24 cellular contexts compared by ENCODE assay signal in the genomic region with DNA sequence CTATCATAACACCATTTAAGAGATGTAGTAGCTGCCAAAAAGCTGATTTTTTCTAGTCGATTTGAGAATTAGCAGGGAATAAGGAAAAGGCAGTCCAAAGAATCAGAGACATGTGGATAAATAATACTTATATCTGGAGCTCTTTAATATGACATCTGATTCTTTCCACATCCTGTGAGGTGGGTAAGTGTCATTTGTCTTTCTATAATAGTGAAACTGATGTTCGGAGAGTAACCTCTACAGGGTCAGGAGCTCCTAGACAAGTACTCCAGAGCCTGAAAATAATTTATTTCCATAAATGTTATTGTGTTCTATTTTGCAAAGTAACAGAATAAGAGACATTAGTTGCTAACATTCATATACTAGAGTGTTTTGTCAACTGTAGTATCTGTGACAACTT.
DNase-seq lines count a peak whose midpoint lies in the region; ATAC-seq and TF ChIP-seq lines count a peak whose summit lies in the region.
"Had no signal": no experiment of that assay in that cellular context is flagged by ENCODE, and none has a peak within 500 bp of the region (broad histone marks: within the 10 kb centered on the region; RNA-seq: fewer than 3 reads in every experiment).

No MANE protein-coding gene starts in this region.

- H3K27ac Mint-ChIP-seq in stimulated activated naive CD8-positive, alpha-beta T cell treated with anti-CD3 and anti-CD28 coated beads, Interleukin-15, amount 100 ng/mL, for 72 hours: no peak overlapping the region
- H3K27ac Mint-ChIP-seq in mesothelial cell of epicardium: peak overlapping the region; percentile 25
- H3K27ac Mint-ChIP-seq: CD14-positive monocyte; CD4-positive, alpha-beta memory T cell; CD4-positive, CD25-positive, alpha-beta regulatory T cell; CD8-positive, alpha-beta memory T cell had no signal

- H3K4me3 ChIP-seq in SK-N-SH (ENCODE audit: low read depth in 2 of 2, low read length in 1 of 2): no peak overlapping the region
- H3K4me3 ChIP-seq: BLaER1, GM12878 had no signal

- no peak for TF ChIP-seq RAD21 in SK-N-SH (IDR thresholded peaks at IDR 0.05; ENCODE audit: low read length)

- no peak for TF ChIP-seq EP300 in SK-N-SH (IDR thresholded peaks at IDR 0.05; ENCODE audit: borderline replicate concordance in 1 of 2, low read depth in 1 of 2, low read length in 1 of 2)

- H3K9me3 ChIP-seq in SK-N-SH: no peaks in the 10 kb centered on the region
- H3K9me3 ChIP-seq: BE2C, BLaER1 had no signal

- DNase-seq in SK-N-SH (no peak), mesothelial cell of epicardium (ENCODE audit: low spot score in 2 of 2, unreplicated experiment in 2 of 2) (no peak), NCI-H446 treated with DMSO at 0.1 percent for 48 hours (lab: John Stamatoyannopoulos, UW) (no peak)
- DNase-seq in stimulated activated naive CD8-positive, alpha-beta T cell treated with anti-CD3 and anti-CD28 coated beads, Interleukin-15, amount 100 ng/mL, for 72 hours: no peak
- DNase-seq in stimulated activated naive CD8-positive, alpha-beta T cell treated with anti-CD3 and anti-CD28 coated beads, Interleukin-15, Interleukin-2, amounts not matched to agents 100 U/mL and 50 U/mL, for 24 hours: no peak
- DNase-seq: 8988T; ACHN; BE2C; C1 segment of cervical spinal cord; CD4-positive, alpha-beta memory T cell; CD4-positive, CD25-positive, alpha-beta regulatory T cell; CD8-positive, alpha-beta memory T cell; COR-L47; DMS 273 treated with DMSO at 0.1 percent for 48 hours; DMS153; DMS53; DMS79; DND-41; EL; GDM1 had no signal

- POLR2A ChIA-PET in SK-N-SH (lab: Yijun Ruan, JAX): no interaction called here

- H3K9ac ChIP-seq in SK-N-SH: no peak overlapping the region
- H3K9ac ChIP-seq: BLaER1 had no signal

- H3K4me2 ChIP-seq in SK-N-SH: no peak overlapping the region
- H3K4me2 ChIP-seq: BLaER1 had no signal

- ATAC-seq in SK-N-SH treated with all-trans-retinoic acid at 6 μM for 48 hours: peak; percentile 35; the same call in 1 of the 3 replicates
- peak; percentile 72 for ATAC-seq in stimulated activated naive CD8-positive, alpha-beta T cell treated with anti-CD3 and anti-CD28 coated beads, Interleukin-15, amount 100 ng/mL, for 72 hours
- ATAC-seq in stimulated activated naive CD8-positive, alpha-beta T cell treated with anti-CD3 and anti-CD28 coated beads, Interleukin-15, Interleukin-2, amounts not matched to agents 100 U/mL and 50 U/mL, for 24 hours: no peak
- ATAC-seq: GM12878 had no signal

- no peaks in the 10 kb centered on the region for H3K4me1 Mint-ChIP-seq in stimulated activated naive CD8-positive, alpha-beta T cell treated with anti-CD3 and anti-CD28 coated beads, Interleukin-15, amount 100 ng/mL, for 72 hours
- peaks cover 17% of the 10 kb centered on the region for H3K4me1 Mint-ChIP-seq in mesothelial cell of epicardium
- H3K4me1 Mint-ChIP-seq: CD14-positive monocyte; CD4-positive, alpha-beta memory T cell; CD4-positive, CD25-positive, alpha-beta regulatory T cell; CD8-positive, alpha-beta memory T cell had no signal

- no peaks in the 10 kb centered on the region for H3K9me2 ChIP-seq in SK-N-SH

- H3K4me1 ChIP-seq in SK-N-SH (ENCODE audit: control insufficient read depth in 1 of 2, insufficient read depth in 2 of 2, low read depth in 1 of 2, low read length in 1 of 2): peaks cover 9 to 21% of the 10 kb centered on the region in 2 experiments; a peak in 2 of 4 replicates
- H3K4me1 ChIP-seq: BLaER1 had no signal

- no peaks in the 10 kb centered on the region for H3K27me3 ChIP-seq in SK-N-SH (ENCODE audit: insufficient read depth)
- H3K27me3 ChIP-seq: BE2C, BLaER1 had no signal

- TF ChIP-seq CTCF in SK-N-SH (IDR thresholded peaks at IDR 0.05) (no peak), mesothelial cell of epicardium (IDR thresholded peaks at IDR 0.05; ENCODE audit: unreplicated experiment) (no peak)

- H3K9me3 Mint-ChIP-seq in stimulated activated naive CD8-positive, alpha-beta T cell treated with anti-CD3 and anti-CD28 coated beads, Interleukin-15, amount 100 ng/mL, for 72 hours: no peaks in the 10 kb centered on the region
- H3K9me3 Mint-ChIP-seq in mesothelial cell of epicardium: peaks cover 5% of the 10 kb centered on the region
- H3K9me3 Mint-ChIP-seq: CD4-positive, alpha-beta memory T cell; CD8-positive, alpha-beta memory T cell had no signal

- no peak overlapping the region for H3K4me3 Mint-ChIP-seq in stimulated activated naive CD8-positive, alpha-beta T cell treated with anti-CD3 and anti-CD28 coated beads, Interleukin-15, amount 100 ng/mL, for 72 hours
- no peak overlapping the region for H3K4me3 Mint-ChIP-seq in mesothelial cell of epicardium
- H3K4me3 Mint-ChIP-seq: CD14-positive monocyte; CD4-positive, alpha-beta memory T cell; CD4-positive, CD25-positive, alpha-beta regulatory T cell; CD8-positive, alpha-beta memory T cell had no signal

- H2AFZ ChIP-seq in SK-N-SH (ENCODE audit: low read depth): no peak overlapping the region

- peaks cover 1 to 2% of the 10 kb centered on the region in 2 experiments for H3K36me3 ChIP-seq in SK-N-SH (replicated peaks in 1 of 2; ENCODE audit: control insufficient read depth in 1 of 2, insufficient read depth in 2 of 2, low read length in 1 of 2)
- H3K36me3 ChIP-seq: BE2C, BLaER1 had no signal

- peak overlapping the region in 1 of 2 experiments; percentile 67; a peak in 2 of 4 replicates for H3K27ac ChIP-seq in SK-N-SH (ENCODE audit: low read depth in 2 of 2, low read length in 1 of 2)
- H3K27ac ChIP-seq: BLaER1 had no signal

- WGBS in SK-N-SH (ENCODE audit: low lambda C conversion rate): 55% methylated on average over 2 of the region's 2 CpGs

- H3K27me3 Mint-ChIP-seq in stimulated activated naive CD8-positive, alpha-beta T cell treated with anti-CD3 and anti-CD28 coated beads, Interleukin-15, amount 100 ng/mL, for 72 hours: no peaks in the 10 kb centered on the region
- H3K27me3 Mint-ChIP-seq in mesothelial cell of epicardium (ENCODE audit: low read depth): no peaks in the 10 kb centered on the region
- H3K27me3 Mint-ChIP-seq: CD4-positive, CD25-positive, alpha-beta regulatory T cell; CD8-positive, alpha-beta memory T cell had no signal

- H4K20me1 ChIP-seq in SK-N-SH (ENCODE audit: insufficient read depth): no peaks in the 10 kb centered on the region
- H4K20me1 ChIP-seq: BLaER1 had no signal

- CTCF ChIA-PET in SK-N-SH (lab: Yijun Ruan, JAX): interaction anchor here (1.0 to 1.6 kb wide), 2 partner anchors 19 to 61 kb away, joined by 3 to 5 read pairs; no protein-coding TSS in a partner anchor

- H3F3A ChIP-seq in SK-N-SH (replicated peaks; ENCODE audit: insufficient read depth): no peaks in the 10 kb centered on the region

- H3K36me3 Mint-ChIP-seq in mesothelial cell of epicardium: peaks cover under 1% of the 10 kb centered on the region
- H3K36me3 Mint-ChIP-seq: CD14-positive monocyte; CD4-positive, alpha-beta memory T cell; CD4-positive, CD25-positive, alpha-beta regulatory T cell; CD8-positive, alpha-beta memory T cell had no signal

- no peaks in the 10 kb centered on the region for H3K79me2 ChIP-seq in SK-N-SH (ENCODE audit: insufficient read depth)

TF ChIP-seq in SK-N-SH treated with all-trans-retinoic acid at 6 μM for 48 hours, 23 proteins besides CTCF, POLR2A, EP300 and RAD21 (continues in another document):
- TF ChIP-seq, protein P1, sequence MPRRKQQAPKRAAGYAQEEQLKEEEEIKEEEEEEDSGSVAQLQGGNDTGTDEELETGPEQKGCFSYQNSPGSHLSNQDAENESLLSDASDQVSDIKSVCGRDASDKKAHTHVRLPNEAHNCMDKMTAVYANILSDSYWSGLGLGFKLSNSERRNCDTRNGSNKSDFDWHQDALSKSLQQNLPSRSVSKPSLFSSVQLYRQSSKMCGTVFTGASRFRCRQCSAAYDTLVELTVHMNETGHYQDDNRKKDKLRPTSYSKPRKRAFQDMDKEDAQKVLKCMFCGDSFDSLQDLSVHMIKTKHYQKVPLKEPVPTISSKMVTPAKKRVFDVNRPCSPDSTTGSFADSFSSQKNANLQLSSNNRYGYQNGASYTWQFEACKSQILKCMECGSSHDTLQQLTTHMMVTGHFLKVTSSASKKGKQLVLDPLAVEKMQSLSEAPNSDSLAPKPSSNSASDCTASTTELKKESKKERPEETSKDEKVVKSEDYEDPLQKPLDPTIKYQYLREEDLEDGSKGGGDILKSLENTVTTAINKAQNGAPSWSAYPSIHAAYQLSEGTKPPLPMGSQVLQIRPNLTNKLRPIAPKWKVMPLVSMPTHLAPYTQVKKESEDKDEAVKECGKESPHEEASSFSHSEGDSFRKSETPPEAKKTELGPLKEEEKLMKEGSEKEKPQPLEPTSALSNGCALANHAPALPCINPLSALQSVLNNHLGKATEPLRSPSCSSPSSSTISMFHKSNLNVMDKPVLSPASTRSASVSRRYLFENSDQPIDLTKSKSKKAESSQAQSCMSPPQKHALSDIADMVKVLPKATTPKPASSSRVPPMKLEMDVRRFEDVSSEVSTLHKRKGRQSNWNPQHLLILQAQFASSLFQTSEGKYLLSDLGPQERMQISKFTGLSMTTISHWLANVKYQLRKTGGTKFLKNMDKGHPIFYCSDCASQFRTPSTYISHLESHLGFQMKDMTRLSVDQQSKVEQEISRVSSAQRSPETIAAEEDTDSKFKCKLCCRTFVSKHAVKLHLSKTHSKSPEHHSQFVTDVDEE (CRISPR knock-in tag; IDR thresholded peaks at IDR 0.05): no peak
- TF ChIP-seq TCF4 (CRISPR knock-in tag; IDR thresholded peaks at IDR 0.05; ENCODE audit: borderline replicate concordance): no peak

TF ChIP-seq in SK-N-SH, 30 proteins besides CTCF, POLR2A, EP300 and RAD21 (continues in another document):
- TF ChIP-seq SMC3 (IDR thresholded peaks at IDR 0.05; ENCODE audit: low read depth, low read length) (no peak), GABPA (IDR thresholded peaks at IDR 0.05; ENCODE audit: low read depth) (no peak), GATA2 (CRISPR knock-in tag; IDR thresholded peaks at IDR 0.05) (no peak), FOXJ3 (CRISPR knock-in tag; IDR thresholded peaks at IDR 0.05) (no peak), JUND (IDR thresholded peaks at IDR 0.05) (no peak), FOSL2 (IDR thresholded peaks at IDR 0.05; ENCODE audit: borderline replicate concordance, low read depth) (no peak)
- TF ChIP-seq, protein P2, sequence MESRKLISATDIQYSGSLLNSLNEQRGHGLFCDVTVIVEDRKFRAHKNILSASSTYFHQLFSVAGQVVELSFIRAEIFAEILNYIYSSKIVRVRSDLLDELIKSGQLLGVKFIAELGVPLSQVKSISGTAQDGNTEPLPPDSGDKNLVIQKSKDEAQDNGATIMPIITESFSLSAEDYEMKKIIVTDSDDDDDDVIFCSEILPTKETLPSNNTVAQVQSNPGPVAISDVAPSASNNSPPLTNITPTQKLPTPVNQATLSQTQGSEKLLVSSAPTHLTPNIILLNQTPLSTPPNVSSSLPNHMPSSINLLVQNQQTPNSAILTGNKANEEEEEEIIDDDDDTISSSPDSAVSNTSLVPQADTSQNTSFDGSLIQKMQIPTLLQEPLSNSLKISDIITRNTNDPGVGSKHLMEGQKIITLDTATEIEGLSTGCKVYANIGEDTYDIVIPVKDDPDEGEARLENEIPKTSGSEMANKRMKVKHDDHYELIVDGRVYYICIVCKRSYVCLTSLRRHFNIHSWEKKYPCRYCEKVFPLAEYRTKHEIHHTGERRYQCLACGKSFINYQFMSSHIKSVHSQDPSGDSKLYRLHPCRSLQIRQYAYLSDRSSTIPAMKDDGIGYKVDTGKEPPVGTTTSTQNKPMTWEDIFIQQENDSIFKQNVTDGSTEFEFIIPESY (IDR thresholded peaks at IDR 0.05; ENCODE audit: borderline replicate concordance, low read depth): no peak
